In genomic region chr6:147546501-147547368, GRCh38 we compare ENCODE assay signal across 17 cellular contexts. TPM values are rescaled to one million over a fixed set of nuclear protein-coding genes. Genes with fewer than 3 reads are reported as not detected.
A peak's percentile ranks its signal among the peaks of the same experiment; 100 is the strongest.
DNase-seq lines count a peak whose midpoint lies in the region; ATAC-seq and TF ChIP-seq lines count a peak whose summit lies in the region.
"Had no signal": no experiment of that assay in that cellular context is flagged by ENCODE, and none has a peak within 500 bp of the region (broad histone marks: within the 10 kb centered on the region; RNA-seq: fewer than 3 reads in every experiment).

No MANE protein-coding gene starts in this region.

- peaks cover 0 to 13% (median 2%) of the 10 kb centered on the region in 12 donors for H3K4me1 ChIP-seq in heart left ventricle
- H3K4me1 ChIP-seq: A549 had no signal

- intact Hi-C loops in heart left ventricle (cut with DNase I): loop anchor here in 1 of 10 donors (5.0 kb wide), 1 partner anchor 56 kb away; no protein-coding TSS in a partner anchor

- 55 to 67% (median 62%) methylated on average over 6 of the region's 6 CpGs for WGBS in heart left ventricle, 4 donors

- DNase-seq in COLO829 (ENCODE audit: low spot score): peak; percentile 7
- DNase-seq in SK-N-MC (ENCODE audit: low read depth, low spot score): no peak
- DNase-seq in heart left ventricle: no peak
- DNase-seq in myocyte (ENCODE audit: low read depth): peak; percentile 56
- no peak for DNase-seq in midbrain (lab: John Stamatoyannopoulos, UW)
- no peak for DNase-seq in DMS53 (lab: John Stamatoyannopoulos, UW)
- DNase-seq: HCEC 1CT; NCI-H1417 treated with DMSO at 0.1 percent for 48 hours; NCI-H2029; NCI-H2171; NCI-H446; NCI-H69; NK-92 treated with Interleukin-12 subunit alpha and Interleukin-12 subunit beta, amount 100 ng/mL, for 24 hours had no signal

- H3K27me3 ChIP-seq in heart left ventricle: no peaks in the 10 kb centered on the region

- H3K9me3 ChIP-seq in SK-N-MC (ENCODE audit: low read depth, low read length): peaks cover 3% of the 10 kb centered on the region; the same call in 1 of the 2 replicates
- peaks cover 0 to 9% (median 0%) of the 10 kb centered on the region in 12 donors for H3K9me3 ChIP-seq in heart left ventricle
- H3K9me3 ChIP-seq: A549 had no signal

- H3K36me3 ChIP-seq in SK-N-MC (ENCODE audit: insufficient read depth, low read length) (peaks cover 4% of the 10 kb centered on the region; the same call in 1 of the 2 replicates), heart left ventricle (no peaks in the 10 kb centered on the region)

- TF ChIP-seq CTCF in heart left ventricle (IDR thresholded peaks at IDR 0.05): no peak

- H3K4me3 ChIP-seq in SK-N-MC: no peak overlapping the region
- H3K4me3 ChIP-seq in heart left ventricle: no peak overlapping the region
- H3K4me3 ChIP-seq: A549 had no signal

- no peak overlapping the region for H3K9ac ChIP-seq in SK-N-MC (ENCODE audit: insufficient read length)

- peak overlapping the region; percentile 51; the same call in 1 of the 2 replicates for H3K27ac ChIP-seq in SK-N-MC
- H3K27ac ChIP-seq in heart left ventricle: peak overlapping the region in 6 of 12 donors; percentile 0 to 45 (median 29)
- H3K27ac ChIP-seq: A549, C4-2B had no signal

- TF ChIP-seq POLR2A in heart left ventricle (IDR thresholded peaks at IDR 0.05): no peak

- peak in 3 of 4 donors; percentile 47 to 61 (median 58) for ATAC-seq in heart left ventricle
- no peak for ATAC-seq in HG03175 (IDR thresholded peaks at IDR 0.05; ENCODE audit: unreplicated experiment)
- ATAC-seq: A549 had no signal

RNA-seq across cellular contexts. Expression of gene SAMD5, which starts 38.2 kb away (rescaled TPM):
- 1 to 10 TPM in 3 of 9 donors, under 1 TPM in 6; 0.35 to 1.5 (median 0.88) TPM for total RNA-seq in heart left ventricle
- polyA plus RNA-seq in heart left ventricle: under 1 TPM; 0.15 to 0.54 TPM
- 4.1 and 6.7 TPM in 2 replicates for total RNA-seq in myocyte
- polyA plus RNA-seq in myocyte (2012): 3.9 TPM
- total RNA-seq: OCI-LY7 had no signal

Comparison
In these comparisons a context has a peak if more than half of its experiments do, and no peak if none do; other contexts are left out.
1. DNase-seq: peak in COLO829 (single experiment) and myocyte (single experiment); none in SK-N-MC (single experiment), heart left ventricle (0 of 5), midbrain (single experiment) and DMS53 (single experiment).